21 cellular contexts compared by ENCODE assay signal in genomic region chr14:18955816-18956215, GRCh38. TPM values are rescaled to one million over a fixed set of nuclear protein-coding genes. Genes with fewer than 3 reads are reported as not detected.
"Had no signal": no experiment of that assay in that cellular context is flagged by ENCODE, and none has a peak within 500 bp of the region (broad histone marks: within the 10 kb centered on the region; RNA-seq: fewer than 3 reads in every experiment).

No MANE protein-coding gene starts in this region.

RNA-seq across cellular contexts. Expression of gene POTEM, which starts 11.4 kb away (rescaled TPM):
- total RNA-seq: activated naive CD4-positive, alpha-beta T cell treated with anti-CD3 and anti-CD28 coated beads for 36 hours; activated naive CD4-positive, alpha-beta T cell treated with anti-CD3 and anti-CD28 coated beads, Interleukin-2, amount 50 U/mL, for 72 hours; activated naive CD8-positive, alpha-beta T cell treated with anti-CD3 and anti-CD28 coated beads for 36 hours; activated naive CD8-positive, alpha-beta T cell treated with anti-CD3 and anti-CD28 coated beads, Interleukin-2, amount 10 ng/mL, durations not matched to agents 7 days and 5 days; activated T-cell treated with anti-CD3 and anti-CD28 coated beads, Interleukin-2, amount 50 U/mL, for 4 hours; activated T-cell treated with anti-CD3 and anti-CD28 coated beads, Interleukin-2, amount 50 U/mL, for 72 hours; activated T-helper 1 cell treated with anti-CD3 and anti-CD28 coated beads, Interleukin-12 subunit alpha, Interleukin-12 subunit beta, Interleukin-2, Interleukin-4 antibody, amounts not matched to agents 30 ng/mL and 10 ng/mL and 1 ng/mL, durations not matched to agents 14 hours and 24 hours and 36 hours; activated T-helper 17 cell treated with anti-CD3 and anti-CD28 coated beads, Interleukin-2, amount 50 U/mL, for 72 hours; activated T-helper 2 cell treated with anti-CD3 and anti-CD28 coated beads, Interferon-gamma antibody, Interleukin-2, Interleukin-4, amounts not matched to agents 10 μg/mL and 5 μg/mL and 100 μg/mL, durations not matched to agents 14 hours and 24 hours and 36 hours; adrenal gland; aorta; ascending aorta; astrocyte; body of pancreas; breast epithelium; bronchial epithelial cell; cardiac muscle cell; cardiac septum; cerebellum; chondrocyte had no signal
- polyA plus RNA-seq: adipose tissue, adrenal gland, aorta, cardiac muscle cell had no signal
